Comparison of ENCODE assay signal across 21 cellular contexts in genomic region chr15:73748731-73749130, GRCh38. TPM values are rescaled to one million over a fixed set of nuclear protein-coding genes. Genes with fewer than 3 reads are reported as not detected.
"Had no signal": no experiment of that assay in that cellular context is flagged by ENCODE, and none has a peak within 500 bp of the region (broad histone marks: within the 10 kb centered on the region; RNA-seq: fewer than 3 reads in every experiment).

No MANE protein-coding gene starts in this region.

- H3K9me3 ChIP-seq: body of pancreas, esophagus muscularis mucosa, left lung, neutrophil, pancreas, thyroid gland, upper lobe of right lung had no signal

- DNase-seq: activated CD4-positive, alpha-beta T cell treated with anti-CD3 and anti-CD28 coated beads for 1 hour; activated CD4-positive, alpha-beta T cell treated with anti-CD3 and anti-CD28 coated beads, Interleukin-2, amount 50 U/mL, for 1 hour; activated CD8-positive, alpha-beta T cell treated with anti-CD3 and anti-CD28 coated beads, Interleukin-2, amount 10 ng/mL, durations not matched to agents 7 days and 5 days; activated gamma-delta T cell; body of pancreas; effector memory CD8-positive, alpha-beta T cell; hippocampal formation; kidney glomerular epithelial cell; left lung; naive thymus-derived CD8-positive, alpha-beta T cell; right cardiac atrium; stimulated activated CD4-positive, alpha-beta T cell treated with anti-CD3 and anti-CD28 coated beads, Interleukin-4, amount 100 ng/mL, for 24 hours; stimulated activated naive CD8-positive, alpha-beta T cell treated with anti-CD3 and anti-CD28 coated beads, Interleukin-15, Interleukin-2, amounts not matched to agents 100 U/mL and 50 U/mL, for 24 hours; thyroid gland; upper lobe of right lung had no signal

- H3K4me3 ChIP-seq: body of pancreas, esophagus muscularis mucosa, left lung, lung, pancreas, thyroid gland, upper lobe of right lung had no signal

- H3K4me1 ChIP-seq: pancreas had no signal

- ATAC-seq: activated CD8-positive, alpha-beta T cell treated with anti-CD3 and anti-CD28 coated beads, Interleukin-2, amount 10 ng/mL, durations not matched to agents 7 days and 5 days; body of pancreas; effector memory CD8-positive, alpha-beta T cell; left lung; naive thymus-derived CD8-positive, alpha-beta T cell; pancreas; right cardiac atrium; stimulated activated naive CD8-positive, alpha-beta T cell treated with anti-CD3 and anti-CD28 coated beads, Interleukin-15, Interleukin-2, amounts not matched to agents 100 U/mL and 50 U/mL, for 24 hours; upper lobe of right lung had no signal

- H3K27ac ChIP-seq: body of pancreas, esophagus muscularis mucosa, left lung, neutrophil, pancreas, thyroid gland, upper lobe of right lung, VCaP had no signal

- H3K36me3 ChIP-seq: esophagus muscularis mucosa, left lung, neutrophil, pancreas, thyroid gland, upper lobe of right lung had no signal

- H3K27me3 ChIP-seq: pancreas had no signal

RNA-seq across cellular contexts. Expression of gene INSYN1, which starts 4.4 kb away (rescaled TPM):
- total RNA-seq: activated CD8-positive, alpha-beta T cell treated with anti-CD3 and anti-CD28 coated beads, Interleukin-2, amount 10 ng/mL, durations not matched to agents 7 days and 5 days; activated T-helper 1 cell treated with anti-CD3 and anti-CD28 coated beads, Interleukin-12 subunit alpha, Interleukin-12 subunit beta, Interleukin-2, Interleukin-4 antibody, amounts not matched to agents 30 ng/mL and 10 ng/mL and 1 ng/mL, durations not matched to agents 14 hours and 24 hours and 36 hours; naive thymus-derived CD8-positive, alpha-beta T cell had no signal
- polyA plus RNA-seq: naive thymus-derived CD8-positive, alpha-beta T cell had no signal
